4 cellular contexts compared by ENCODE assay signal in the genomic region with DNA sequence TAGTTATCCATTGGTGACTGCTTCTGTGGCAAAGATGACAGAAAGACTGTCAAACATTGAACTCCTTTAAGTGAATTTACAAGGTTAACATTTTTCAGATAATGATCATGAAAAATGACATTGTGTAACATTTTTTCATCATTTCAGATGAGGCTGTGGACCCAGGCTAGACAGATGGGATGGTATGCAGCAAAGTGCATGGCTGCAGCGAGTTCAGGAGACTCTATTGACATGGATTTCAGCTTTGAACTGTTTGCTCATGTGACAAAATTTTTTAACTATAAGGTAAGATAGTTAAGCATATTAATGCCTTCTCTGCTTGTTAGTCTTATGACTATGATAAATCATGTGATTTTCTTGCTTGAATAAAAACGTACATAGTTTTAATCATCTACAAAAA. TPM values are rescaled to one million over a fixed set of nuclear protein-coding genes. Genes with fewer than 3 reads are reported as not detected.
"Had no signal": no experiment of that assay in that cellular context is flagged by ENCODE, and none has a peak within 500 bp of the region (broad histone marks: within the 10 kb centered on the region; RNA-seq: fewer than 3 reads in every experiment).

No MANE protein-coding gene starts in this region.

RNA-seq across cellular contexts. Expression of gene SPX, which starts 58.8 kb away (rescaled TPM):
- total RNA-seq: left colon, mesothelial cell of epicardium, posterior vena cava, ureter had no signal
